In genomic region chr14:74950795-74951442, GRCh38 we compare ENCODE assay signal across 25 cellular contexts. TPM values are rescaled to one million over a fixed set of nuclear protein-coding genes. Genes with fewer than 3 reads are reported as not detected.
DNase-seq lines count a peak whose midpoint lies in the region; ATAC-seq, FAIRE-seq and TF ChIP-seq lines count a peak whose summit lies in the region.
"Had no signal": no experiment of that assay in that cellular context is flagged by ENCODE, and none has a peak within 500 bp of the region (broad histone marks: within the 10 kb centered on the region; RNA-seq: fewer than 3 reads in every experiment).

No MANE protein-coding gene starts in this region.

- WGBS in A549 (ENCODE audit: missing lambda C conversion rate), result 71% methylated on average over 9 of the region's 9 CpGs

- no peak for TF ChIP-seq RAD21 in A549 (conservative IDR thresholded peaks at IDR 0.05 in 1 of 2, IDR thresholded peaks at IDR 0.05 in 1 of 2)

- POLR2A ChIA-PET in A549 (lab: Yijun Ruan, JAX), result no interaction called here

- ATAC-seq in A549 (no peak), HG03039 (IDR thresholded peaks at IDR 0.05; ENCODE audit: unreplicated experiment) (no peak)
- ATAC-seq: esophagus mucosa, gastroesophageal sphincter, GM23338, PC-3 had no signal

- DNase-seq in A549 (ENCODE audit: low read depth in 1 of 2, low spot score in 1 of 2), result no peak
- no peak for DNase-seq in HTR-8/SVneo (ENCODE audit: insufficient read length, low spot score)
- DNase-seq in islet precursor cell, result peak; percentile 52
- DNase-seq in posterior vena cava (ENCODE audit: low spot score), result peak; percentile 53
- no peak for DNase-seq in kidney tubule cell (ENCODE audit: low spot score)
- no peak for DNase-seq in Ammon's horn (ENCODE audit: low spot score)
- DNase-seq in iPS-NIHi7 (ENCODE audit: extremely low spot score), result no peak
- DNase-seq: activated CD8-positive, alpha-beta memory T cell treated with anti-CD3 and anti-CD28 coated beads, Interleukin-2, amount 50 U/mL, for 48 hours; activated effector memory CD4-positive, alpha-beta T cell treated with Interleukin-2 at 50 U/mL for 16 hours; adrenal gland; caudate nucleus; effector CD4-positive, alpha-beta T cell; NCI-H1417; NCI-H2171 treated with DMSO at 0.1 percent for 48 hours; NCI-H748 treated with DMSO at 0.1 percent for 48 hours; occipital lobe; PC-3; SJCRH30; T-helper 2 cell had no signal

- no peak for TF ChIP-seq EP300 in A549 (IDR thresholded peaks at IDR 0.05)

- TF ChIP-seq POLR2A in A549 (IDR thresholded peaks at IDR 0.05; ENCODE audit: low read length), result no peak

- peaks cover 14% of the 10 kb centered on the region for H3K4me1 ChIP-seq in A549

- H3K4me2 ChIP-seq in A549, result 0 out of 3 replicates have a peak overlapping the region, but pooled peaks have one; percentile 11
- H3K4me2 ChIP-seq: GM23338 had no signal

- H3K27ac ChIP-seq in A549, result peak overlapping the region in 1 of 2 experiments; percentile 43; a peak in 2 of 6 replicates
- H3K27ac ChIP-seq: adrenal gland, gastroesophageal sphincter, SJCRH30, VCaP had no signal

- CTCF ChIA-PET in A549 (lab: Yijun Ruan, JAX), result interaction anchor here (0.7 to 3.1 kb wide), 2 partner anchors 28 to 137 kb away, joined by 3 to 16 read pairs; no protein-coding TSS in a partner anchor

- intact Hi-C loops in posterior vena cava (cut with DNase I), result no loop called here

- FAIRE-seq in A549 (lab: Jason Lieb, UNC) (no peak), HTR-8/SVneo (lab: Jason Lieb, UNC) (peak; percentile 75)

- H3K9me3 ChIP-seq in A549, result no peaks in the 10 kb centered on the region
- H3K9me3 ChIP-seq: adrenal gland, gastroesophageal sphincter, SJCRH30 had no signal

- H3K4me3 ChIP-seq in A549, result no peak overlapping the region
- H3K4me3 ChIP-seq: adrenal gland, GM23338, SJCRH30 had no signal

- no peak for TF ChIP-seq CTCF in A549 (IDR thresholded peaks at IDR 0.05)

TF ChIP-seq in A549, 52 proteins besides CTCF, POLR2A, EP300 and RAD21:
- TF ChIP-seq CBX2 (IDR thresholded peaks at IDR 0.05; ENCODE audit: borderline replicate concordance, low read depth) (no peak), CHD4 (IDR thresholded peaks at IDR 0.05; ENCODE audit: borderline replicate concordance) (no peak), CBX8 (IDR thresholded peaks at IDR 0.05) (no peak), HDAC2 (IDR thresholded peaks at IDR 0.05) (no peak), TP53 (CRISPR knock-in tag; IDR thresholded peaks at IDR 0.05) (no peak), GATA3 (IDR thresholded peaks at IDR 0.05; ENCODE audit: borderline replicate concordance) (no peak), ZNF302 (CRISPR knock-in tag; IDR thresholded peaks at IDR 0.05) (no peak), CEBPB (IDR thresholded peaks at IDR 0.05) (no peak), ZSCAN20 (CRISPR knock-in tag; IDR thresholded peaks at IDR 0.05) (no peak), JUNB (IDR thresholded peaks at IDR 0.05) (no peak), EHMT2 (IDR thresholded peaks at IDR 0.05; ENCODE audit: low read depth) (no peak), MAZ (IDR thresholded peaks at IDR 0.05; ENCODE audit: borderline replicate concordance, low read depth, low read length) (no peak), TFCP2L1 (CRISPR knock-in tag; IDR thresholded peaks at IDR 0.05) (no peak), MYC (IDR thresholded peaks at IDR 0.05; ENCODE audit: borderline replicate concordance, low read length) (no peak), USF2 (IDR thresholded peaks at IDR 0.05) (no peak), PHF8 (IDR thresholded peaks at IDR 0.05; ENCODE audit: borderline replicate concordance, low read depth) (no peak), NPAS2 (CRISPR knock-in tag; IDR thresholded peaks at IDR 0.05; ENCODE audit: borderline replicate concordance) (no peak), CHD2 (IDR thresholded peaks at IDR 0.05; ENCODE audit: low read length, partially characterized antibody) (no peak), PBX3 (IDR thresholded peaks at IDR 0.05) (no peak)

RNA-seq across cellular contexts. Expression of gene PGF, which starts 4.5 kb away (rescaled TPM):
- 0.52 and 0.63 TPM in 2 replicates for polyA plus RNA-seq in A549 (2011; rRNA removed)
- 1.0 and 1.3 TPM in 2 replicates for polyA plus RNA-seq in A549 (2012; cell fraction: cytosol; rRNA removed)
- polyA plus RNA-seq in A549 (2012; cell fraction: nucleus; rRNA removed), result 0.58 and 1.00 TPM in 2 replicates
- 1.1 to 1.2 TPM (median 1.1 TPM) in 3 replicates for polyA plus RNA-seq in A549 (2017; fragmentation: RNase III; extraction: RNeasy Plus Mini Kit Qiagen cat#74134 plus additional on column Dnase treatment)
- 0.44 and 1.1 TPM in 2 replicates for polyA minus RNA-seq in A549 (2011; rRNA and poly(A)+ RNA removed)
- 10 to 100 TPM in 1 of 2 donors, 1 to 10 TPM in 1; 7.7 to 11.2 TPM for total RNA-seq in posterior vena cava

RNA-seq across cellular contexts. Expression of gene RPS6KL1, which starts 27.9 kb away (rescaled TPM):
- polyA plus RNA-seq in A549 (2011; rRNA removed) (0.32 and 0.40 TPM in 2 replicates), A549 (2017; fragmentation: RNase III; extraction: RNeasy Plus Mini Kit Qiagen cat#74134 plus additional on column Dnase treatment) (0.71 to 1.2 TPM (median 0.99 TPM) in 3 replicates)
- polyA plus RNA-seq in A549 (2012; cell fraction: cytosol; rRNA removed), result 1.1 and 1.2 TPM in 2 replicates
- 3.5 and 5.8 TPM in 2 replicates for polyA plus RNA-seq in A549 (2012; cell fraction: nucleus; rRNA removed)
- polyA minus RNA-seq in A549 (2011; rRNA and poly(A)+ RNA removed), result 0.62 and 1.6 TPM in 2 replicates
- 10 to 100 TPM in 1 of 2 donors, 1 to 10 TPM in 1; 9.6 to 17.0 TPM for total RNA-seq in posterior vena cava
- total RNA-seq: M059J had no signal

RNA-seq across cellular contexts. Expression of gene EIF2B2, which starts 51.8 kb away (rescaled TPM):
- 116 and 142 TPM in 2 replicates for polyA plus RNA-seq in A549 (2011; rRNA removed)
- 102 and 117 TPM in 2 replicates for polyA plus RNA-seq in A549 (2012; cell fraction: cytosol; rRNA removed)
- polyA plus RNA-seq in A549 (2012; cell fraction: nucleus; rRNA removed), result 64.6 and 86.0 TPM in 2 replicates
- polyA plus RNA-seq in A549 (2017; fragmentation: RNase III; extraction: RNeasy Plus Mini Kit Qiagen cat#74134 plus additional on column Dnase treatment), result 86.2 to 88.4 TPM (median 86.3 TPM) in 3 replicates
- polyA minus RNA-seq in A549 (2011; rRNA and poly(A)+ RNA removed), result 78.2 and 82.6 TPM in 2 replicates
- total RNA-seq in posterior vena cava, result 10 to 100 TPM; 22.3 to 29.5 TPM

Comparison
In these comparisons a context has a peak if more than half of its experiments do, and no peak if none do; other contexts are left out.
1. DNase-seq: peak in islet precursor cell (single experiment) and posterior vena cava (single experiment); none in A549 (0 of 2), HTR-8/SVneo (single experiment), kidney tubule cell (single experiment), Ammon's horn (single experiment) and iPS-NIHi7 (single experiment).